15 cellular contexts compared by ENCODE assay signal in genomic region chr20:48813446-48813747, GRCh38. TPM values are rescaled to one million over a fixed set of nuclear protein-coding genes. Genes with fewer than 3 reads are reported as not detected.
A peak's percentile ranks its signal among the peaks of the same experiment; 100 is the strongest.
DNase-seq lines count a peak whose midpoint lies in the region.
"Had no signal": no experiment of that assay in that cellular context is flagged by ENCODE, and none has a peak within 500 bp of the region (broad histone marks: within the 10 kb centered on the region; RNA-seq: fewer than 3 reads in every experiment).

No MANE protein-coding gene starts in this region.

- H3K27ac ChIP-seq in CD4-positive, alpha-beta memory T cell (ENCODE audit: low read depth, low read length): peak overlapping the region; percentile 32
- H3K27ac ChIP-seq in angular gyrus (ENCODE audit: low read depth, low read length): peak overlapping the region; percentile 86
- H3K27ac ChIP-seq in effector memory CD4-positive, alpha-beta T cell (ENCODE audit: insufficient read depth, low read length, poor library complexity, severe bottlenecking): peak overlapping the region; percentile 11
- H3K27ac ChIP-seq in substantia nigra (ENCODE audit: low read depth, low read length, poor library complexity, severe bottlenecking): peak overlapping the region; percentile 77
- H3K27ac ChIP-seq in SJCRH30: no peak overlapping the region

- H3K36me3 Mint-ChIP-seq in CD4-positive, alpha-beta memory T cell: peaks cover 6 to 29% of the 10 kb centered on the region in 2 donors

- H3K27ac Mint-ChIP-seq in CD4-positive, alpha-beta memory T cell: no peak overlapping the region
- H3K27ac Mint-ChIP-seq: H9 had no signal

- H3K9me3 Mint-ChIP-seq in CD4-positive, alpha-beta memory T cell: no peaks in the 10 kb centered on the region
- H3K9me3 Mint-ChIP-seq: H9 had no signal

- H3K4me3 ChIP-seq in CD4-positive, alpha-beta memory T cell (ENCODE audit: low read length in 2 of 2): no peak overlapping the region
- H3K4me3 ChIP-seq in effector memory CD4-positive, alpha-beta T cell (ENCODE audit: insufficient read depth, low read depth, low read length, poor library complexity, severe bottlenecking): no peak overlapping the region
- H3K4me3 ChIP-seq in SJCRH30: no peak overlapping the region

- DNase-seq in CD4-positive, alpha-beta memory T cell: no peak
- DNase-seq in effector memory CD4-positive, alpha-beta T cell: no peak
- DNase-seq in substantia nigra (lab: John Stamatoyannopoulos, UW): no peak
- no peak for DNase-seq in SJCRH30
- DNase-seq in stimulated activated CD4-positive, alpha-beta T cell treated with anti-CD3 and anti-CD28 coated beads, Interleukin-1b, Interleukin-23, amount 100 ng/mL, for 48 hours: no peak
- DNase-seq in T-helper 1 cell: no peak
- DNase-seq in EL: no peak
- DNase-seq: BE2C, DMS153, DMS79 treated with DMSO at 0.1 percent for 48 hours, GDM1, GOT3, H9, IMR-90 had no signal

- no peaks in the 10 kb centered on the region for H3K27me3 Mint-ChIP-seq in CD4-positive, alpha-beta memory T cell

- intact Hi-C loops in CD4-positive, alpha-beta memory T cell (cut with micrococcal nuclease): loop anchor here (2.0 kb wide), 1 partner anchor 13 kb away; the partner anchor contains the start of gene PREX1

- no peaks in the 10 kb centered on the region for H3K9me3 ChIP-seq in CD4-positive, alpha-beta memory T cell (ENCODE audit: control insufficient read depth in 1 of 2, low read length in 2 of 2)
- H3K9me3 ChIP-seq in effector memory CD4-positive, alpha-beta T cell (ENCODE audit: control insufficient read depth, low read length): no peaks in the 10 kb centered on the region
- no peaks in the 10 kb centered on the region for H3K9me3 ChIP-seq in SJCRH30 (replicated peaks)
- H3K9me3 ChIP-seq: BE2C had no signal

- CTCF ChIA-PET in CD4-positive, alpha-beta memory T cell (lab: Charles Lee; ENCODE audit: partially characterized antibody): interaction anchor here (1.3 to 1.6 kb wide), 3 partner anchors 32 to 54 kb away, joined by 3 to 4 read pairs (median 4); no protein-coding TSS in a partner anchor

- peaks cover 92% of the 10 kb centered on the region for H3K4me1 ChIP-seq in CD4-positive, alpha-beta memory T cell (ENCODE audit: insufficient read depth, low read length)
- peaks cover 72% of the 10 kb centered on the region for H3K4me1 ChIP-seq in effector memory CD4-positive, alpha-beta T cell (ENCODE audit: control insufficient read depth, insufficient read depth, low read length, poor library complexity, severe bottlenecking)
- H3K4me1 ChIP-seq in SJCRH30: no peaks in the 10 kb centered on the region
- H3K4me1 ChIP-seq: BE2C had no signal

- POLR2A ChIA-PET in CD4-positive, alpha-beta memory T cell (lab: Charles Lee; ENCODE audit: partially characterized antibody): interaction anchor here (1.2 to 1.8 kb wide), 4 partner anchors 10 to 62 kb away, joined by 4 to 9 read pairs (median 6); partner anchors contain the start of gene PREX1

- H3K4me1 Mint-ChIP-seq in CD4-positive, alpha-beta memory T cell: peaks cover 19 to 49% (median 31%) of the 10 kb centered on the region in 4 donors

- no peaks in the 10 kb centered on the region for H3K36me3 ChIP-seq in CD4-positive, alpha-beta memory T cell (ENCODE audit: insufficient read depth, low read length)
- H3K36me3 ChIP-seq in effector memory CD4-positive, alpha-beta T cell (ENCODE audit: control insufficient read depth, insufficient read depth, low read length): no peaks in the 10 kb centered on the region
- H3K36me3 ChIP-seq in SJCRH30: peaks cover 6% of the 10 kb centered on the region; the same call in 1 of the 2 replicates
- H3K36me3 ChIP-seq: BE2C had no signal

- H3K4me3 Mint-ChIP-seq in CD4-positive, alpha-beta memory T cell: no peak overlapping the region
- H3K4me3 Mint-ChIP-seq: H9 had no signal

- H3K27me3 ChIP-seq in CD4-positive, alpha-beta memory T cell (ENCODE audit: insufficient read depth, low read length): no peaks in the 10 kb centered on the region
- no peaks in the 10 kb centered on the region for H3K27me3 ChIP-seq in effector memory CD4-positive, alpha-beta T cell (replicated peaks; ENCODE audit: control insufficient read depth, insufficient read depth, low read length, poor library complexity, severe bottlenecking)
- H3K27me3 ChIP-seq in SJCRH30: no peaks in the 10 kb centered on the region
- H3K27me3 ChIP-seq: BE2C had no signal

RNA-seq across cellular contexts. Expression of gene PREX1, which starts 14.4 kb away (rescaled TPM):
- total RNA-seq in CD4-positive, alpha-beta memory T cell: 100 to 1,000 TPM; 164 to 165 TPM
- polyA plus RNA-seq in CD4-positive, alpha-beta memory T cell: 10 to 100 TPM; 10.6 to 79.6 TPM
- total RNA-seq in SJCRH30 (2014; rRNA removed; shearing (Covaris generic)): 88.9 and 92.8 TPM in 2 replicates
